8 cellular contexts compared by ENCODE assay signal in the genomic region with DNA sequence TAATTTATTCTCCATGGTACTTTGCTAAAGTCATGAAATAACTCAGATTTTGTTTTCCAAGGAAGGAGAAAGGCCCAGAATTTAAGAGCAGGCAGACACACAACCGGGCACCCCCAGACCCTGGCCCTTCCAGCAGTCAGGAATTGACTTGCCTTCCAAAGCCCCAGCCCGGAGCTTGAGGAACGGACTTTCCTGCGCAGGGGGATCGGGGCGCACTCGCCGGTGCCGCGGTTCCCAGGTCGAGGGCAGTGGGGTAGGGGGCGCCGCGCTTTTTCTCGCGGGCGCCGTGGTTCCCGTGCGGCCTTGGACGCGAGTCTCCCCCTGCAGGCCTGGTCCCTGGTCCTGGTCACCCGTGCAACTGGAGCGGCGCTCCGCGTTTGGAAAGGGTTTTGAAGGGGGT. TPM values are rescaled to one million over a fixed set of nuclear protein-coding genes. Genes with fewer than 3 reads are reported as not detected.
DNase-seq lines count a peak whose midpoint lies in the region; ATAC-seq, FAIRE-seq and TF ChIP-seq lines count a peak whose summit lies in the region.

No MANE protein-coding gene starts in this region.

- POLR2A ChIA-PET in CD4-positive, alpha-beta T cell (lab: Charles Lee): interaction anchor here (1.0 kb wide), 1 partner anchor 307 kb away, joined by 4 read pairs; no protein-coding TSS in a partner anchor
- POLR2A ChIA-PET in GM12878 (lab: Charles Lee): interaction anchor here (0.5 to 1.3 kb wide), 2 partner anchors 12 to 1317 kb away, joined by 3 read pairs; no protein-coding TSS in a partner anchor

- peak overlapping the region; percentile 89 for H3K4me2 ChIP-seq in GM12878 (ENCODE audit: control insufficient read depth, insufficient read depth)

- no peaks in the 10 kb centered on the region for H3K27me3 Mint-ChIP-seq in CD4-positive, alpha-beta T cell

- peaks cover 82% of the 10 kb centered on the region for H3K79me2 ChIP-seq in GM12878 (ENCODE audit: control insufficient read depth, insufficient read depth, low read length)

- RAD21 ChIA-PET in GM12878 (lab: Charles Lee; ENCODE audit: unreplicated experiment): interaction anchor here (1.0 kb wide), 1 partner anchor 20 kb away, joined by 3 read pairs; no protein-coding TSS in a partner anchor

- no peak for FAIRE-seq in GM12878 (lab: Jason Lieb, UNC)

- intact Hi-C loops in CD4-positive, alpha-beta T cell (cut with DNase I, micrococcal nuclease): loop anchor here in 1 of 2 experiments (2.0 to 10.0 kb wide), 4 partner anchors 231 to 1609 kb away; partner anchors contain the start of genes MBP and TSHZ1
- intact Hi-C loops in GM12878 (cut with micrococcal nuclease; ENCODE audit: unreplicated experiment) (loop anchor here (5.0 to 10.0 kb wide), 3 partner anchors 234 to 329 kb away; partner anchors contain the start of gene ZNF516), left lung (cut with DNase I) (no loop called here), testis (cut with DNase I; ENCODE audit: low total_unique reads) (no loop called here)

- no peak for ATAC-seq in CD4-positive, alpha-beta T cell (ENCODE audit: poor library complexity)
- ATAC-seq in GM12878: peak; percentile 37
- peak; percentile 43 for ATAC-seq in left lung
- ATAC-seq in HG02759 (IDR thresholded peaks at IDR 0.05; ENCODE audit: unreplicated experiment): no peak
- ATAC-seq in GM19023 (IDR thresholded peaks at IDR 0.05; ENCODE audit: unreplicated experiment): no peak

- peak overlapping the region; percentile 89 for H3K27ac Mint-ChIP-seq in CD4-positive, alpha-beta T cell

- no peak overlapping the region for H3K27ac ChIP-seq in CD4-positive, alpha-beta T cell (ENCODE audit: low read depth, low read length)
- H3K27ac ChIP-seq in HUES64 (ENCODE audit: low read depth, low read length) (peak overlapping the region; percentile 29; the same call in 1 of the 2 replicates), GM12878 (ENCODE audit: control insufficient read depth, insufficient read depth) (peak overlapping the region; percentile 84), left lung (peak overlapping the region; percentile 86 to 95), testis (peak overlapping the region; percentile 50 to 96)

- H3K4me3 ChIP-seq in HUES64 (ENCODE audit: low read length) (peak overlapping the region; percentile 99), GM12878 (peak overlapping the region; percentile 100), left lung (peak overlapping the region; percentile 58 to 91), testis (peak overlapping the region; percentile 49 to 90)

- H3K36me3 Mint-ChIP-seq in CD4-positive, alpha-beta T cell (ENCODE audit: low read depth): peaks cover 16% of the 10 kb centered on the region

- H3K4me1 ChIP-seq in HUES64 (ENCODE audit: insufficient read depth, low read length): peaks cover 9% of the 10 kb centered on the region; the same call in 1 of the 2 replicates
- peaks cover 13% of the 10 kb centered on the region for H3K4me1 ChIP-seq in GM12878 (ENCODE audit: control insufficient read depth, insufficient read depth, low read length)
- peaks cover 6 to 38% of the 10 kb centered on the region in 2 donors for H3K4me1 ChIP-seq in left lung
- H3K4me1 ChIP-seq in testis: peaks cover 31% of the 10 kb centered on the region

- no peak for DNase-seq in CD4-positive, alpha-beta T cell
- DNase-seq in GM12878 (ENCODE audit: low read depth, low spot score) (no peak), left lung (peak; percentile 52 to 85), testis (no peak), NCI-H510A (lab: John Stamatoyannopoulos, UW) (no peak)

- WGBS in HUES64: 10% methylated on average over 27 of the region's 27 CpGs
- 32% methylated on average over 27 of the region's 27 CpGs for WGBS in GM12878 (ENCODE audit: insufficient coverage, insufficient replicate concordance, low lambda C conversion rate, missing lambda C conversion rate)
- 23 to 39% methylated on average over 9 to 27 of the region's 27 CpGs for WGBS in testis, 2 donors

- TF ChIP-seq POLR2A in GM12878 (IDR thresholded peaks at IDR 0.05; ENCODE audit: low read depth, low read length): no peak
- no peak for TF ChIP-seq POLR2A in testis (IDR thresholded peaks at IDR 0.05)

- TF ChIP-seq EP300 in GM12878 (IDR thresholded peaks at IDR 0.05; ENCODE audit: borderline replicate concordance in 1 of 2, control insufficient read depth in 1 of 2, low read depth in 2 of 2, low read length in 2 of 2): no peak

- no peak overlapping the region; the same call in 1 of the 2 replicates for H2AFZ ChIP-seq in GM12878 (ENCODE audit: control insufficient read depth, low read depth, low read length)

- H3K27me3 ChIP-seq in CD4-positive, alpha-beta T cell (ENCODE audit: control insufficient read depth, insufficient read depth, low read length): no peaks in the 10 kb centered on the region
- H3K27me3 ChIP-seq in HUES64 (ENCODE audit: insufficient read depth, low read length) (no peaks in the 10 kb centered on the region), GM12878 (replicated peaks in 1 of 2; ENCODE audit: control insufficient read depth in 2 of 2, insufficient read depth in 2 of 2, low read length in 1 of 2) (no peaks in the 10 kb centered on the region), left lung (no peaks in the 10 kb centered on the region), testis (no peaks in the 10 kb centered on the region)

- H3K36me3 ChIP-seq in HUES64 (ENCODE audit: insufficient read depth, low read length): 0 out of 2 replicates have a peak, but pooled peaks cover 4% of the 10 kb centered on the region
- H3K36me3 ChIP-seq in GM12878 (ENCODE audit: control insufficient read depth in 2 of 2, insufficient read depth in 2 of 2, low read length in 1 of 2): no peaks in the 10 kb centered on the region
- H3K36me3 ChIP-seq in left lung: no peaks in the 10 kb centered on the region
- H3K36me3 ChIP-seq in testis (ENCODE audit: low read depth, missing control alignments): no peaks in the 10 kb centered on the region

- TF ChIP-seq CTCF in CD4-positive, alpha-beta T cell (IDR thresholded peaks at IDR 0.05): no peak
- TF ChIP-seq CTCF in GM12878 (IDR thresholded peaks at IDR 0.05 in 2 of 3, conservative IDR thresholded peaks at IDR 0.05 in 1 of 3; ENCODE audit: control insufficient read depth in 2 of 3, extremely low read depth in 1 of 3, insufficient read depth in 1 of 3, low read depth in 3 of 3, low read length in 3 of 3) (peak; percentile 27 to 52 (median 35); a peak in 5 of 6 replicates), left lung (IDR thresholded peaks at IDR 0.05) (no peak), testis (IDR thresholded peaks at IDR 0.05) (no peak)

- no peaks in the 10 kb centered on the region for H3K9me3 ChIP-seq in CD4-positive, alpha-beta T cell (ENCODE audit: control insufficient read depth, low read length)
- no peaks in the 10 kb centered on the region for H3K9me3 ChIP-seq in HUES64 (ENCODE audit: insufficient read depth, low read depth, low read length)
- no peaks in the 10 kb centered on the region for H3K9me3 ChIP-seq in GM12878 (replicated peaks; ENCODE audit: control insufficient read depth, insufficient read depth, low read length)
- no peaks in the 10 kb centered on the region for H3K9me3 ChIP-seq in left lung
- no peaks in the 10 kb centered on the region for H3K9me3 ChIP-seq in testis

- peaks cover 57% of the 10 kb centered on the region for H3K4me1 Mint-ChIP-seq in CD4-positive, alpha-beta T cell (ENCODE audit: low read depth)

- peak overlapping the region; percentile 89 for H3K9ac ChIP-seq in HUES64 (ENCODE audit: low read depth, low read length)
- peak overlapping the region; percentile 89 for H3K9ac ChIP-seq in GM12878 (ENCODE audit: control insufficient read depth, insufficient read depth, low read length)

- no peaks in the 10 kb centered on the region for H4K20me1 ChIP-seq in GM12878 (ENCODE audit: control insufficient read depth, insufficient read depth)

- H3K9me3 Mint-ChIP-seq in CD4-positive, alpha-beta T cell: no peaks in the 10 kb centered on the region

- SMC1A ChIA-PET in GM12878 (lab: Charles Lee; ENCODE audit: uncharacterized antibody, unreplicated experiment): interaction anchor here (1.0 to 1.9 kb wide), 4 partner anchors 20 to 157 kb away, joined by 3 to 12 read pairs (median 4); no protein-coding TSS in a partner anchor

- no TSS peak for BruUV-seq in GM12878 (replicated peaks; lab: Mats Ljungman, UMichigan)

- peak overlapping the region; percentile 95 for H3K4me3 Mint-ChIP-seq in CD4-positive, alpha-beta T cell

- TF ChIP-seq RAD21 in GM12878 (IDR thresholded peaks at IDR 0.05; ENCODE audit: insufficient read depth, low read depth, low read length): no peak

- CTCF ChIA-PET in CD4-positive, alpha-beta T cell (lab: Charles Lee): no interaction called here
- CTCF ChIA-PET in GM12878 (lab: Yijun Ruan, JAX): interaction anchor here (0.7 to 3.4 kb wide), 4 partner anchors 12 to 282 kb away, joined by 3 to 33 read pairs (median 4); no protein-coding TSS in a partner anchor

- in situ Hi-C loops in GM12878 (cut with MboI): no loop called here

TF ChIP-seq in GM12878, 131 proteins besides CTCF, POLR2A, EP300 and RAD21 (continues in another document):
- TF ChIP-seq CREM (IDR thresholded peaks at IDR 0.05; ENCODE audit: low read depth) (no peak), ATF7 (IDR thresholded peaks at IDR 0.05; ENCODE audit: low read depth) (no peak), KLF5 (IDR thresholded peaks at IDR 0.05; ENCODE audit: partially characterized antibody) (no peak)

RNA-seq across cellular contexts. Expression of gene ZNF236, which starts 1.2 kb away (rescaled TPM):
- 10 to 100 TPM; 25.7 to 27.9 TPM for total RNA-seq in CD4-positive, alpha-beta T cell
- 4.8 TPM for polyA plus RNA-seq in HUES64 (2013, experiment 1 of 2)
- polyA plus RNA-seq in HUES64 (2013, experiment 2 of 2): 6.0 TPM
- 66.1 and 67.1 TPM in 2 replicates for total RNA-seq in GM12878 (2013; cell fraction: nucleolus; rRNA removed)
- total RNA-seq in GM12878 (2014; rRNA removed) (7.6 and 8.2 TPM in 2 replicates), GM12878 (2014; rRNA removed; fragmentation: Illumina TruSeq; extraction: Trizol) (7.1 and 8.2 TPM in 2 replicates), GM12878 (2021) (14.4 and 15.0 TPM in 2 replicates), left lung (10 to 100 TPM; 14.9 to 15.1 TPM), testis (10 to 100 TPM; 53.9 to 58.2 TPM)
- 2.4 TPM for polyA plus RNA-seq in GM12878 (2011; ENCODE audit: low read depth)
- polyA plus RNA-seq in GM12878 (2011; rRNA removed) (4.6 and 6.0 TPM in 2 replicates), GM12878 (2014; fragmentation: Illumina TruSeq; extraction: Trizol) (5.3 and 5.4 TPM in 2 replicates), GM12878 (2014; fragmentation: Nextera tagmentation; extraction: Ambion mirVana) (1 to 10 TPM; 1.0 to 1.3 TPM), GM12878 (2014; rRNA removed) (6.1 and 6.5 TPM in 2 replicates), GM12878 (2016; fragmentation: Nextera tagmentation; extraction: Ambion mirVana) (1 to 10 TPM; 5.7 to 5.8 TPM), testis (ENCODE audit: insufficient read depth, low read depth, low replicate concordance) (19.5 TPM)
- 4.5 and 5.1 TPM in 2 replicates for polyA plus RNA-seq in GM12878 (2011; cell fraction: cytosol; rRNA removed)
- 24.3 and 24.5 TPM in 2 replicates for polyA plus RNA-seq in GM12878 (2011; cell fraction: nucleus; rRNA removed)
- polyA plus RNA-seq in GM12878 (2012): 3.1 and 4.3 TPM in 2 replicates
- polyA minus RNA-seq in GM12878 (2011; rRNA and poly(A)+ RNA removed): 31.3 and 34.7 TPM in 2 replicates
- 8.6 and 13.2 TPM in 2 replicates for polyA minus RNA-seq in GM12878 (2011; cell fraction: cytosol; rRNA and poly(A)+ RNA removed)
- 48.0 and 85.9 TPM in 2 replicates for polyA minus RNA-seq in GM12878 (2011; cell fraction: nucleus; rRNA and poly(A)+ RNA removed)

Comparison
In these comparisons a context has a peak if more than half of its experiments do, and no peak if none do; other contexts are left out.
1. ATAC-seq: peak in GM12878 (single experiment) and left lung (single experiment); none in CD4-positive, alpha-beta T cell (single experiment), HG02759 (single experiment) and GM19023 (single experiment).
2. DNase-seq: peak in left lung (2 of 2); none in CD4-positive, alpha-beta T cell (0 of 10), GM12878 (single experiment), testis (single experiment) and NCI-H510A (single experiment).
3. CTCF ChIP-seq: peak in GM12878 (3 of 3); none in CD4-positive, alpha-beta T cell (single experiment), left lung (0 of 2) and testis (0 of 3).
4. Peak in every context shown above with its lines, with median percentiles within 50 percentile points of each other: H3K4me3 ChIP-seq.